ENCODE assay signal across 14 cellular contexts in genomic region chr17:59426031-59426430, GRCh38.
DNase-seq lines count a peak whose midpoint lies in the region; ATAC-seq and TF ChIP-seq lines count a peak whose summit lies in the region.
"Had no signal": no experiment of that assay in that cellular context is flagged by ENCODE, and none has a peak within 500 bp of the region (broad histone marks: within the 10 kb centered on the region; RNA-seq: fewer than 3 reads in every experiment).

No MANE protein-coding gene starts in this region.

- peak overlapping the region; percentile 46 for H3K9ac ChIP-seq in NT2/D1 (ENCODE audit: insufficient read length, low read depth)

- POLR2A ChIA-PET in A673 (lab: Charles Lee; ENCODE audit: low non-redundant PET) = no interaction called here

- no peaks in the 10 kb centered on the region for H3K9me3 ChIP-seq in NT2/D1 (ENCODE audit: insufficient read depth, low read length)
- H3K9me3 ChIP-seq in muscle layer of duodenum (ENCODE audit: control insufficient read depth in 1 of 2, low read length in 2 of 2) = no peaks in the 10 kb centered on the region
- H3K9me3 ChIP-seq in testis = no peaks in the 10 kb centered on the region
- no peaks in the 10 kb centered on the region for H3K9me3 ChIP-seq in A673 (ENCODE audit: low read depth, low read length, poor library complexity, severe bottlenecking)

- intact Hi-C loops in dorsolateral prefrontal cortex (cut with DNase I) = loop anchor here (5.0 kb wide), 3 partner anchors 44 to 94 kb away; partner anchors contain the start of gene YPEL2 (in 1 of the 2)
- intact Hi-C loops in testis (cut with DNase I; ENCODE audit: low total_unique reads) = no loop called here
- intact Hi-C loops in A673 (cut with micrococcal nuclease; ENCODE audit: unreplicated experiment) = no loop called here

- no peak for TF ChIP-seq CTCF in dorsolateral prefrontal cortex (IDR thresholded peaks at IDR 0.05 in 54 of 56, conservative IDR thresholded peaks at IDR 0.05 in 2 of 56; ENCODE audit: low read depth in 1 of 56, partially characterized antibody in 56 of 56)
- TF ChIP-seq CTCF in testis (IDR thresholded peaks at IDR 0.05) = no peak
- TF ChIP-seq CTCF in A673 (conservative IDR thresholded peaks at IDR 0.05; ENCODE audit: low read depth, low read length) = no peak

- ATAC-seq in HG03159 (IDR thresholded peaks at IDR 0.05; ENCODE audit: unreplicated experiment) = no peak
- no peak for ATAC-seq in GM21528 (IDR thresholded peaks at IDR 0.05; ENCODE audit: low FRiP score, unreplicated experiment)

- H3K4me3 ChIP-seq in NT2/D1 (ENCODE audit: insufficient read length, low read depth) (no peak overlapping the region), dorsolateral prefrontal cortex (peak overlapping the region in 3 of 59 donors; percentile 11 to 33 (median 26)), muscle layer of duodenum (ENCODE audit: low read depth in 1 of 2, low read length in 2 of 2) (peak overlapping the region in 1 of 2 donors; percentile 40), testis (no peak overlapping the region), A673 (ENCODE audit: low read depth, low read length, poor library complexity, severe bottlenecking) (no peak overlapping the region)

- CTCF ChIA-PET in A673 (lab: Charles Lee) = no interaction called here

- DNase-seq in NT2/D1 (ENCODE audit: low read depth, low spot score) (no peak), dorsolateral prefrontal cortex (no peak), testis (no peak), GM19240 (ENCODE audit: insufficient read length, low spot score) (no peak), A673 (ENCODE audit: low spot score) (no peak)
- DNase-seq: activated CD4-positive, alpha-beta memory T cell treated with anti-CD3 and anti-CD28 coated beads, Interleukin-2, amount 10 ng/mL, durations not matched to agents 7 days and 5 days; activated gamma-delta T cell treated with Interleukin-2 at 50 U/mL for 16 hours; immature natural killer cell; NCI-H345; stimulated activated CD4-positive, alpha-beta T cell treated with anti-CD3 and anti-CD28 coated beads, Interleukin-15, amount 100 ng/mL, for 24 hours had no signal

- H3K27ac ChIP-seq in dorsolateral prefrontal cortex (peak overlapping the region; percentile 60 to 96 (median 91)), muscle layer of duodenum (ENCODE audit: low read length) (peak overlapping the region; percentile 80), testis (peak overlapping the region; percentile 81 to 88), A673 (ENCODE audit: low read depth, low read length, poor library complexity, severe bottlenecking) (no peak overlapping the region)
- H3K27ac ChIP-seq: C4-2B had no signal

- no TSS peak for BruUV-seq in A673 (replicated peaks; lab: Mats Ljungman, UMichigan)

- 70 to 79% methylated on average over 9 of the region's 9 CpGs for WGBS in testis, 2 donors

- H3K4me1 ChIP-seq in NT2/D1 (ENCODE audit: insufficient read depth, insufficient read length) (peaks cover 10% of the 10 kb centered on the region), muscle layer of duodenum (ENCODE audit: control insufficient read depth in 1 of 2, insufficient read depth in 2 of 2, low read length in 2 of 2) (peaks cover 20 to 45% of the 10 kb centered on the region in 2 donors), testis (peaks cover 48% of the 10 kb centered on the region), A673 (ENCODE audit: insufficient read depth, low read length, poor library complexity, severe bottlenecking) (no peaks in the 10 kb centered on the region)

- H3K27me3 ChIP-seq in NT2/D1 (ENCODE audit: insufficient read depth, insufficient read length) = no peaks in the 10 kb centered on the region
- H3K27me3 ChIP-seq in dorsolateral prefrontal cortex = no peaks in the 10 kb centered on the region
- no peaks in the 10 kb centered on the region for H3K27me3 ChIP-seq in muscle layer of duodenum (ENCODE audit: low read depth, low read length)
- no peaks in the 10 kb centered on the region for H3K27me3 ChIP-seq in testis
- no peaks in the 10 kb centered on the region for H3K27me3 ChIP-seq in A673 (replicated peaks; ENCODE audit: insufficient read depth, low read depth, low read length, poor library complexity)

- H3K36me3 ChIP-seq in NT2/D1 (ENCODE audit: insufficient read depth, insufficient read length, low read length) (no peaks in the 10 kb centered on the region), muscle layer of duodenum (ENCODE audit: control insufficient read depth in 1 of 2, insufficient read depth in 2 of 2, low read length in 2 of 2) (no peaks in the 10 kb centered on the region), testis (ENCODE audit: low read depth, missing control alignments) (no peaks in the 10 kb centered on the region), A673 (ENCODE audit: insufficient read depth, low read length, poor library complexity, severe bottlenecking) (no peaks in the 10 kb centered on the region)

- no peak for TF ChIP-seq POLR2A in testis (IDR thresholded peaks at IDR 0.05)

Comparison
In these comparisons a context has a peak if more than half of its experiments do, and no peak if none do; other contexts are left out.
1. intact Hi-C loops: an anchor here in dorsolateral prefrontal cortex (5.0 kb wide); none called in testis and A673.